ENCODE assay signal across 10 cellular contexts in the genomic region with DNA sequence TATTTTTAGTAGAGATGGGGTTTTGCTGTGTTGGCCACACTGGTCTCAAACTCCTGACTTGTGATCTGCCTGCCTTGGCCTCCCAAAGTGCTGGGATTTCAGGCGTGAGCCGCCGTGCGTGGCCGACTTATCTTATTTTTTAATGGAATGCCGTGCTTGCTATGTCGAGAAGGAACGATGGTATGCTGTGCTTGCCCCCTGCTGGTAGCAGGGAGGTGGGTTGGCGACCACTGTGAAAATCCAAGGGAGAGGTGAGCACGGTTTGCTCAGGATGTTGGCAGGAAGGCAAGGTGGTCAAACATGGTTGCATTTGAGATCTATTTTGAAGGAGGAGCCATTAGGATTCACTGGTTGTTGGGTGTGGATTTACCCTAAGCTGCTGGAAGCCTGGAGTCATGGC. TPM values are rescaled to one million over a fixed set of nuclear protein-coding genes. Genes with fewer than 3 reads are reported as not detected.
DNase-seq lines count a peak whose midpoint lies in the region; ATAC-seq and TF ChIP-seq lines count a peak whose summit lies in the region.
"Had no signal": no experiment of that assay in that cellular context is flagged by ENCODE, and none has a peak within 500 bp of the region (broad histone marks: within the 10 kb centered on the region; RNA-seq: fewer than 3 reads in every experiment).

No MANE protein-coding gene starts in this region.

- H3K4me1 Mint-ChIP-seq in activated CD4-positive, alpha-beta memory T cell treated with anti-CD3 and anti-CD28 coated beads for 36 hours (ENCODE audit: low read depth) = no peaks in the 10 kb centered on the region
- peaks cover 7% of the 10 kb centered on the region for H3K4me1 Mint-ChIP-seq in activated CD4-positive, alpha-beta memory T cell treated with anti-CD3 and anti-CD28 coated beads, Interleukin-2, amount 10 ng/mL, durations not matched to agents 7 days and 5 days
- H3K4me1 Mint-ChIP-seq in endothelial cell (ENCODE audit: unreplicated experiment) = no peaks in the 10 kb centered on the region
- H3K4me1 Mint-ChIP-seq in progenitor cell of endocrine pancreas (ENCODE audit: low read depth) = no peaks in the 10 kb centered on the region
- peaks cover 5% of the 10 kb centered on the region for H3K4me1 Mint-ChIP-seq in CD14-positive monocyte
- H3K4me1 Mint-ChIP-seq: CD4-positive, CD25-positive, alpha-beta regulatory T cell had no signal

- peak; percentile 17 for DNase-seq in activated CD4-positive, alpha-beta memory T cell treated with anti-CD3 and anti-CD28 coated beads for 36 hours
- DNase-seq in activated CD4-positive, alpha-beta memory T cell treated with anti-CD3 and anti-CD28 coated beads, Interleukin-2, amount 10 ng/mL, durations not matched to agents 7 days and 5 days = no peak
- DNase-seq in NCI-H82 (lab: John Stamatoyannopoulos, UW) (peak; percentile 52), endothelial cell (ENCODE audit: low spot score) (peak; percentile 54), progenitor cell of endocrine pancreas (ENCODE audit: low spot score, unreplicated experiment) (no peak), CD14-positive monocyte (ENCODE audit: low spot score) (no peak)
- no peak for DNase-seq in stimulated activated naive CD4-positive, alpha-beta T cell (lab: John Stamatoyannopoulos, UW)
- DNase-seq: CD4-positive, CD25-positive, alpha-beta regulatory T cell; left cardiac atrium had no signal

- H3K9me3 Mint-ChIP-seq in activated CD4-positive, alpha-beta memory T cell treated with anti-CD3 and anti-CD28 coated beads for 36 hours = no peaks in the 10 kb centered on the region
- H3K9me3 Mint-ChIP-seq in activated CD4-positive, alpha-beta memory T cell treated with anti-CD3 and anti-CD28 coated beads, Interleukin-2, amount 10 ng/mL, durations not matched to agents 7 days and 5 days = no peaks in the 10 kb centered on the region
- H3K9me3 Mint-ChIP-seq in endothelial cell (ENCODE audit: unreplicated experiment) (no peaks in the 10 kb centered on the region), progenitor cell of endocrine pancreas (ENCODE audit: low read depth) (peaks cover 3% of the 10 kb centered on the region), CD14-positive monocyte (peaks cover 0 to 2% (median 0%) of the 10 kb centered on the region in 7 donors)

- TF ChIP-seq CTCF in endothelial cell (IDR thresholded peaks at IDR 0.05; ENCODE audit: unreplicated experiment) (peak; percentile 57), progenitor cell of endocrine pancreas (IDR thresholded peaks at IDR 0.05; ENCODE audit: unreplicated experiment) (peak; percentile 50), CD14-positive monocyte (IDR thresholded peaks at IDR 0.05) (no peak)

- ATAC-seq in GM18909 (IDR thresholded peaks at IDR 0.05; ENCODE audit: poor library complexity, unreplicated experiment) = no peak
- ATAC-seq: left cardiac atrium had no signal

- CTCF ChIA-PET in activated CD4-positive, alpha-beta memory T cell treated with anti-CD3 and anti-CD28 coated beads for 36 hours (lab: Charles Lee) = no interaction called here
- CTCF ChIA-PET in activated CD4-positive, alpha-beta memory T cell treated with anti-CD3 and anti-CD28 coated beads, Interleukin-2, amount 10 ng/mL, durations not matched to agents 7 days and 5 days (lab: Charles Lee) = no interaction called here

- no peak overlapping the region for H3K27ac Mint-ChIP-seq in activated CD4-positive, alpha-beta memory T cell treated with anti-CD3 and anti-CD28 coated beads for 36 hours
- H3K27ac Mint-ChIP-seq in activated CD4-positive, alpha-beta memory T cell treated with anti-CD3 and anti-CD28 coated beads, Interleukin-2, amount 10 ng/mL, durations not matched to agents 7 days and 5 days = no peak overlapping the region
- no peak overlapping the region for H3K27ac Mint-ChIP-seq in endothelial cell (ENCODE audit: unreplicated experiment)
- H3K27ac Mint-ChIP-seq in progenitor cell of endocrine pancreas = peak overlapping the region; percentile 47
- H3K27ac Mint-ChIP-seq in CD14-positive monocyte = no peak overlapping the region

- POLR2A ChIA-PET in activated CD4-positive, alpha-beta memory T cell treated with anti-CD3 and anti-CD28 coated beads for 36 hours (lab: Charles Lee) = no interaction called here
- POLR2A ChIA-PET in activated CD4-positive, alpha-beta memory T cell treated with anti-CD3 and anti-CD28 coated beads, Interleukin-2, amount 10 ng/mL, durations not matched to agents 7 days and 5 days (lab: Charles Lee) = no interaction called here

- intact Hi-C loops in activated CD4-positive, alpha-beta memory T cell treated with anti-CD3 and anti-CD28 coated beads for 36 hours (cut with micrococcal nuclease) = no loop called here
- intact Hi-C loops in CD14-positive monocyte (cut with micrococcal nuclease) = no loop called here

- H3K27me3 Mint-ChIP-seq in activated CD4-positive, alpha-beta memory T cell treated with anti-CD3 and anti-CD28 coated beads for 36 hours = peaks cover 16% of the 10 kb centered on the region
- H3K27me3 Mint-ChIP-seq in activated CD4-positive, alpha-beta memory T cell treated with anti-CD3 and anti-CD28 coated beads, Interleukin-2, amount 10 ng/mL, durations not matched to agents 7 days and 5 days = peaks cover 1% of the 10 kb centered on the region
- peaks cover 4% of the 10 kb centered on the region for H3K27me3 Mint-ChIP-seq in endothelial cell (ENCODE audit: unreplicated experiment)
- peaks cover 18% of the 10 kb centered on the region for H3K27me3 Mint-ChIP-seq in progenitor cell of endocrine pancreas
- peaks cover 5 to 13% (median 6%) of the 10 kb centered on the region in 3 donors for H3K27me3 Mint-ChIP-seq in CD14-positive monocyte (ENCODE audit: low read depth in 3 of 3)

- no peaks in the 10 kb centered on the region for H3K36me3 Mint-ChIP-seq in activated CD4-positive, alpha-beta memory T cell treated with anti-CD3 and anti-CD28 coated beads for 36 hours
- no peaks in the 10 kb centered on the region for H3K36me3 Mint-ChIP-seq in activated CD4-positive, alpha-beta memory T cell treated with anti-CD3 and anti-CD28 coated beads, Interleukin-2, amount 10 ng/mL, durations not matched to agents 7 days and 5 days (ENCODE audit: low read depth)
- H3K36me3 Mint-ChIP-seq in endothelial cell (ENCODE audit: low read depth, unreplicated experiment) = no peaks in the 10 kb centered on the region
- H3K36me3 Mint-ChIP-seq in progenitor cell of endocrine pancreas (ENCODE audit: insufficient read depth) = no peaks in the 10 kb centered on the region
- H3K36me3 Mint-ChIP-seq in CD14-positive monocyte = no peaks in the 10 kb centered on the region
- H3K36me3 Mint-ChIP-seq: CD4-positive, CD25-positive, alpha-beta regulatory T cell had no signal

- H3K4me3 Mint-ChIP-seq in activated CD4-positive, alpha-beta memory T cell treated with anti-CD3 and anti-CD28 coated beads for 36 hours = no peak overlapping the region
- no peak overlapping the region for H3K4me3 Mint-ChIP-seq in activated CD4-positive, alpha-beta memory T cell treated with anti-CD3 and anti-CD28 coated beads, Interleukin-2, amount 10 ng/mL, durations not matched to agents 7 days and 5 days
- no peak overlapping the region for H3K4me3 Mint-ChIP-seq in endothelial cell (ENCODE audit: unreplicated experiment)
- no peak overlapping the region for H3K4me3 Mint-ChIP-seq in progenitor cell of endocrine pancreas (ENCODE audit: low read depth)
- H3K4me3 Mint-ChIP-seq in CD14-positive monocyte = no peak overlapping the region
- H3K4me3 Mint-ChIP-seq: CD4-positive, CD25-positive, alpha-beta regulatory T cell had no signal

RNA-seq across cellular contexts. Expression of gene RCC2, which starts 45.8 kb away (rescaled TPM):
- total RNA-seq in activated CD4-positive, alpha-beta memory T cell treated with anti-CD3 and anti-CD28 coated beads for 36 hours = 10 to 100 TPM; 90.6 to 91.0 TPM
- 100 to 1,000 TPM; 111 to 114 TPM for total RNA-seq in activated CD4-positive, alpha-beta memory T cell treated with anti-CD3 and anti-CD28 coated beads, Interleukin-2, amount 10 ng/mL, durations not matched to agents 7 days and 5 days
- total RNA-seq in endothelial cell (ENCODE audit: unreplicated experiment) (180 TPM), progenitor cell of endocrine pancreas (193 and 196 TPM in 2 replicates)
- polyA plus RNA-seq in CD14-positive monocyte = 10 to 100 TPM; 22.3 to 40.9 TPM

RNA-seq across cellular contexts. Expression of gene ARHGEF10L, which starts 54.2 kb away (rescaled TPM):
- total RNA-seq in activated CD4-positive, alpha-beta memory T cell treated with anti-CD3 and anti-CD28 coated beads for 36 hours = not detected
- not detected for total RNA-seq in activated CD4-positive, alpha-beta memory T cell treated with anti-CD3 and anti-CD28 coated beads, Interleukin-2, amount 10 ng/mL, durations not matched to agents 7 days and 5 days
- total RNA-seq in endothelial cell (ENCODE audit: unreplicated experiment) (3.1 TPM), progenitor cell of endocrine pancreas (28.0 and 31.3 TPM in 2 replicates)
- 10 to 100 TPM; 20.7 to 23.7 TPM for polyA plus RNA-seq in CD14-positive monocyte
- total RNA-seq: CD4-positive, CD25-positive, alpha-beta regulatory T cell had no signal
- polyA plus RNA-seq: CD4-positive, CD25-positive, alpha-beta regulatory T cell had no signal

Comparison
In these comparisons a context has a peak if more than half of its experiments do, and no peak if none do; other contexts are left out.
1. DNase-seq: peak in activated CD4-positive, alpha-beta memory T cell treated with anti-CD3 and anti-CD28 coated beads for 36 hours (single experiment), NCI-H82 (single experiment) and endothelial cell (single experiment); none in activated CD4-positive, alpha-beta memory T cell treated with anti-CD3 and anti-CD28 coated beads, Interleukin-2, amount 10 ng/mL, durations not matched to agents 7 days and 5 days (single experiment), progenitor cell of endocrine pancreas (single experiment), stimulated activated naive CD4-positive, alpha-beta T cell (0 of 6) and CD14-positive monocyte (single experiment).